31 cellular contexts compared by ENCODE assay signal in the genomic region with DNA sequence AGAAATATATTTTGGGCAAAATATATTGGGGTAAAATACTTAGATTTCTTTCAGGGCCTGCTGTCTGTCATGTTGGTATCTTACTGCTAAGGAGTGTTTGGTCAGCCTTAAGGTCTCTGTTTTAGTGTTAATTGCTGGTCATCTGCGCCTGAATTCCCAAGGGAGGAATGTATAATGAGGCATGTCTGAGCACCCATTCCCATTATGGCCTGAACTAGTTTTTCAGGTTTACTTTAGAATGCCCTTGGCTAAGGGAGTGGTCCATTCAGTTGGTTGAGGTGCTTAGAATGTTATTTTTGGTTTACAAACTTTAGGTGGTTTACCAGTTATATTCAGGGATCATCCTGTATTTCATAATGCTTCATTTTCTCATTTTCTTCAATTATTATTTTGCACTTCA.
DNase-seq lines count a peak whose midpoint lies in the region; ATAC-seq and TF ChIP-seq lines count a peak whose summit lies in the region.
"Had no signal": no experiment of that assay in that cellular context is flagged by ENCODE, and none has a peak within 500 bp of the region (broad histone marks: within the 10 kb centered on the region; RNA-seq: fewer than 3 reads in every experiment).

No MANE protein-coding gene starts in this region.

- intact Hi-C loops in mammary epithelial cell (cut with micrococcal nuclease): loop anchor here (5.0 kb wide), 1 partner anchor 94 kb away; no protein-coding TSS in a partner anchor
- intact Hi-C loops in breast epithelium (cut with DNase I; ENCODE audit: low total_unique reads): no loop called here
- intact Hi-C loops in upper lobe of right lung (cut with DNase I): no loop called here

- no peaks in the 10 kb centered on the region for H3K79me2 ChIP-seq in mammary epithelial cell (ENCODE audit: insufficient read depth, low read length)

- 54% methylated on average over 1 of the region's 1 CpG for WGBS in mammary epithelial cell (ENCODE audit: low coverage, missing lambda C conversion rate)

- in situ Hi-C loops in mammary epithelial cell (cut with MboI; ENCODE audit: low sequenced_read_pairs in 2 of 2): no loop called here

- peak; percentile 44 for ATAC-seq in upper lobe of right lung
- no peak for ATAC-seq in HG02870 (IDR thresholded peaks at IDR 0.05; ENCODE audit: unreplicated experiment)
- ATAC-seq in GM21360 (IDR thresholded peaks at IDR 0.05; ENCODE audit: unreplicated experiment): no peak
- ATAC-seq: A549; activated naive CD4-positive, alpha-beta T cell treated with anti-CD3 and anti-CD28 coated beads, Interleukin-2, amount 50 U/mL, for 72 hours; HCT116; natural killer cell treated with Interleukin-12 subunit alpha and Interleukin-12 subunit beta and Interleukin-15 and Interleukin-18, amount 100 ng/mL, for 72 hours; psoas muscle; stimulated activated naive CD8-positive, alpha-beta T cell treated with anti-CD3 and anti-CD28 coated beads, Interleukin-15, amount 100 ng/mL, for 72 hours had no signal

- H3K36me3 ChIP-seq in mammary epithelial cell (ENCODE audit: insufficient read depth, low read length): no peaks in the 10 kb centered on the region
- H3K36me3 ChIP-seq in breast epithelium: no peaks in the 10 kb centered on the region
- no peaks in the 10 kb centered on the region for H3K36me3 ChIP-seq in iPS-20b (ENCODE audit: insufficient read depth, low read depth, low read length)
- H3K36me3 ChIP-seq in upper lobe of right lung: no peaks in the 10 kb centered on the region
- no peaks in the 10 kb centered on the region for H3K36me3 ChIP-seq in Peyer's patch
- H3K36me3 ChIP-seq: brain microvascular endothelial cell, sigmoid colon, SJCRH30, WERI-Rb-1 had no signal

- H2AFZ ChIP-seq in mammary epithelial cell (ENCODE audit: low read depth, low read length): peak overlapping the region; percentile 58

- BruUV-seq in mammary epithelial cell (replicated peaks; lab: Mats Ljungman, UMichigan): no TSS peak

- H3K4me2 ChIP-seq in mammary epithelial cell (ENCODE audit: insufficient read depth, low read depth, low read length): peak overlapping the region; percentile 45
- H3K4me2 ChIP-seq: A549 had no signal

- H3K27ac ChIP-seq in mammary epithelial cell (ENCODE audit: insufficient read depth, low read depth, low read length): no peak overlapping the region
- no peak overlapping the region for H3K27ac ChIP-seq in breast epithelium
- H3K27ac ChIP-seq in RWPE1: no peak overlapping the region
- no peak overlapping the region for H3K27ac ChIP-seq in iPS-20b (ENCODE audit: low read length)
- no peak overlapping the region for H3K27ac ChIP-seq in upper lobe of right lung
- no peak overlapping the region for H3K27ac ChIP-seq in Peyer's patch
- H3K27ac ChIP-seq: A549, brain microvascular endothelial cell, psoas muscle, sigmoid colon, SJCRH30, WERI-Rb-1 had no signal

- H3K9me3 ChIP-seq in mammary epithelial cell (replicated peaks; ENCODE audit: insufficient read depth, low read length): no peaks in the 10 kb centered on the region
- H3K9me3 ChIP-seq in breast epithelium: no peaks in the 10 kb centered on the region
- H3K9me3 ChIP-seq in iPS-20b (ENCODE audit: insufficient read depth, low read depth, low read length): no peaks in the 10 kb centered on the region
- no peaks in the 10 kb centered on the region for H3K9me3 ChIP-seq in upper lobe of right lung
- no peaks in the 10 kb centered on the region for H3K9me3 ChIP-seq in Peyer's patch
- H3K9me3 ChIP-seq: A549, psoas muscle, sigmoid colon, SJCRH30 had no signal

- H3K4me1 ChIP-seq in mammary epithelial cell (ENCODE audit: insufficient read depth, low read length) (peaks cover 18% of the 10 kb centered on the region), breast epithelium (no peaks in the 10 kb centered on the region), iPS-20b (ENCODE audit: insufficient read depth, low read length) (peaks cover 28% of the 10 kb centered on the region), upper lobe of right lung (no peaks in the 10 kb centered on the region), Peyer's patch (no peaks in the 10 kb centered on the region)
- H3K4me1 ChIP-seq: A549, psoas muscle, SJCRH30 had no signal

- TF ChIP-seq POLR2A in breast epithelium (IDR thresholded peaks at IDR 0.05): no peak
- TF ChIP-seq POLR2A in Peyer's patch (IDR thresholded peaks at IDR 0.05): no peak

- H3K4me3 ChIP-seq in mammary epithelial cell (replicated peaks in 1 of 3; ENCODE audit: insufficient read depth in 1 of 3, low read depth in 2 of 3, low read length in 3 of 3) (no peak overlapping the region), breast epithelium (no peak overlapping the region), iPS-20b (ENCODE audit: low read length) (peak overlapping the region; percentile 36; the same call in 1 of the 2 replicates), upper lobe of right lung (no peak overlapping the region), Peyer's patch (no peak overlapping the region)
- H3K4me3 ChIP-seq: A549, lung, psoas muscle, sigmoid colon, SJCRH30 had no signal

- DNase-seq in mammary epithelial cell: peak; percentile 65
- DNase-seq in breast epithelium (ENCODE audit: low spot score in 2 of 2): no peak
- peak; percentile 42 for DNase-seq in RWPE1 (ENCODE audit: low spot score)
- DNase-seq in upper lobe of right lung: no peak
- no peak for DNase-seq in Peyer's patch
- DNase-seq: activated CD4-positive, alpha-beta T cell treated with anti-CD3 and anti-CD28 coated beads, Interleukin-2, amount 10 ng/mL, durations not matched to agents 7 days and 5 days; activated effector memory CD4-positive, alpha-beta T cell treated with Interleukin-2 at 50 U/mL for 16 hours; activated T-cell treated with anti-CD3 and anti-CD28 coated beads, Interleukin-2, amount 50 U/mL, for 1 hour; amygdala; brain microvascular endothelial cell; kidney glomerular epithelial cell; NCI-H1105; NCI-H1930; NCI-H524 treated with DMSO at 0.1 percent for 48 hours; psoas muscle; sigmoid colon; SJCRH30; stimulated activated CD4-positive, alpha-beta T cell treated with anti-CD3 and anti-CD28 coated beads, Interleukin-12 subunit alpha, Interleukin-12 subunit beta, amount 100 ng/mL, for 4 hours; stimulated activated CD4-positive, alpha-beta T cell treated with anti-CD3 and anti-CD28 coated beads, Interleukin-2, amount 100 ng/mL, for 48 hours; stimulated activated naive CD8-positive, alpha-beta T cell treated with anti-CD3 and anti-CD28 coated beads, Interleukin-15, amount 100 ng/mL, for 72 hours; SW 1271; T1000; WERI-Rb-1 had no signal

- POLR2A ChIA-PET in RWPE1 (lab: Yijun Ruan, JAX; ENCODE audit: low non-redundant PET): no interaction called here

- H4K20me1 ChIP-seq in mammary epithelial cell (ENCODE audit: insufficient read depth, low read length): no peaks in the 10 kb centered on the region

- H3K27me3 ChIP-seq in mammary epithelial cell (ENCODE audit: insufficient read depth, low read length): no peaks in the 10 kb centered on the region
- H3K27me3 ChIP-seq in breast epithelium: no peaks in the 10 kb centered on the region
- no peaks in the 10 kb centered on the region for H3K27me3 ChIP-seq in iPS-20b (ENCODE audit: insufficient read depth, low read length)
- no peaks in the 10 kb centered on the region for H3K27me3 ChIP-seq in upper lobe of right lung
- no peaks in the 10 kb centered on the region for H3K27me3 ChIP-seq in Peyer's patch
- H3K27me3 ChIP-seq: brain microvascular endothelial cell, sigmoid colon, SJCRH30 had no signal

- TF ChIP-seq CTCF in mammary epithelial cell (conservative IDR thresholded peaks at IDR 0.05 in 1 of 2, IDR thresholded peaks at IDR 0.05 in 1 of 2; ENCODE audit: extremely low read depth in 1 of 2, insufficient read depth in 1 of 2, low read depth in 1 of 2, low read length in 2 of 2): no peak
- no peak for TF ChIP-seq CTCF in breast epithelium (IDR thresholded peaks at IDR 0.05)
- no peak for TF ChIP-seq CTCF in RWPE1 (conservative IDR thresholded peaks at IDR 0.05; ENCODE audit: low read depth)
- TF ChIP-seq CTCF in upper lobe of right lung (IDR thresholded peaks at IDR 0.05): no peak
- no peak for TF ChIP-seq CTCF in Peyer's patch (IDR thresholded peaks at IDR 0.05)

- H3K9ac ChIP-seq in mammary epithelial cell (ENCODE audit: insufficient read depth, low read length): no peak overlapping the region
- H3K9ac ChIP-seq in iPS-20b (ENCODE audit: low read depth, low read length): no peak overlapping the region

- CTCF ChIA-PET in mammary epithelial cell (lab: Charles Lee; ENCODE audit: low non-redundant PET): no interaction called here
- CTCF ChIA-PET in RWPE1 (lab: Yijun Ruan, JAX): no interaction called here

- dilution Hi-C loops in mammary epithelial cell (cut with HindIII; ENCODE audit: low sequenced_read_pairs): no loop called here

Comparison
In these comparisons a context has a peak if more than half of its experiments do, and no peak if none do; other contexts are left out.
1. DNase-seq: peak in mammary epithelial cell (single experiment) and RWPE1 (single experiment); none in breast epithelium (0 of 2), upper lobe of right lung (single experiment) and Peyer's patch (0 of 3).